ENCODE assay signal across 17 cellular contexts in genomic region chr6:160055813-160056212, GRCh38.
DNase-seq lines count a peak whose midpoint lies in the region; ATAC-seq and TF ChIP-seq lines count a peak whose summit lies in the region.
"Had no signal": no experiment of that assay in that cellular context is flagged by ENCODE, and none has a peak within 500 bp of the region (broad histone marks: within the 10 kb centered on the region; RNA-seq: fewer than 3 reads in every experiment).

No MANE protein-coding gene starts in this region.

- CTCF ChIA-PET in activated CD8-positive, alpha-beta T cell treated with anti-CD3 and anti-CD28 coated beads, Interleukin-2, amount 10 ng/mL, durations not matched to agents 7 days and 5 days (lab: Charles Lee): interaction anchor here (0.9 kb wide), 1 partner anchor 19 kb away, joined by 3 read pairs; no protein-coding TSS in a partner anchor
- CTCF ChIA-PET in activated CD8-positive, alpha-beta T cell treated with anti-CD3 and anti-CD28 coated beads for 36 hours (lab: Charles Lee): interaction anchor here (1.1 kb wide), 1 partner anchor 88 kb away, joined by 3 read pairs; no protein-coding TSS in a partner anchor
- CTCF ChIA-PET in RWPE1 (lab: Yijun Ruan, JAX): interaction anchor here (1.1 kb wide), 1 partner anchor 33 kb away, joined by 3 read pairs; no protein-coding TSS in a partner anchor

- no peak for ATAC-seq in activated CD8-positive, alpha-beta T cell treated with anti-CD3 and anti-CD28 coated beads, Interleukin-2, amount 10 ng/mL, durations not matched to agents 7 days and 5 days
- no peak for ATAC-seq in activated CD8-positive, alpha-beta T cell treated with anti-CD3 and anti-CD28 coated beads for 36 hours
- ATAC-seq in memory B cell (ENCODE audit: low read depth): no peak
- no peak for ATAC-seq in GM19397 (IDR thresholded peaks at IDR 0.05; ENCODE audit: unreplicated experiment)

- no peak overlapping the region for H3K4me3 ChIP-seq in uterus
- H3K4me3 ChIP-seq: PC-9 had no signal

- H3K9me3 Mint-ChIP-seq in activated CD8-positive, alpha-beta T cell treated with anti-CD3 and anti-CD28 coated beads, Interleukin-2, amount 10 ng/mL, durations not matched to agents 7 days and 5 days (ENCODE audit: insufficient read depth): no peaks in the 10 kb centered on the region
- no peaks in the 10 kb centered on the region for H3K9me3 Mint-ChIP-seq in activated CD8-positive, alpha-beta T cell treated with anti-CD3 and anti-CD28 coated beads for 36 hours
- H3K9me3 Mint-ChIP-seq in memory B cell: peaks cover 2% of the 10 kb centered on the region
- H3K9me3 Mint-ChIP-seq: CD4-positive, alpha-beta T cell; H9; IgD-negative memory B cell had no signal

- POLR2A ChIA-PET in activated CD8-positive, alpha-beta T cell treated with anti-CD3 and anti-CD28 coated beads, Interleukin-2, amount 10 ng/mL, durations not matched to agents 7 days and 5 days (lab: Charles Lee): no interaction called here
- POLR2A ChIA-PET in activated CD8-positive, alpha-beta T cell treated with anti-CD3 and anti-CD28 coated beads for 36 hours (lab: Charles Lee): no interaction called here
- POLR2A ChIA-PET in RWPE1 (lab: Yijun Ruan, JAX; ENCODE audit: low non-redundant PET): no interaction called here

- H3K4me3 Mint-ChIP-seq in activated CD8-positive, alpha-beta T cell treated with anti-CD3 and anti-CD28 coated beads, Interleukin-2, amount 10 ng/mL, durations not matched to agents 7 days and 5 days: no peak overlapping the region
- H3K4me3 Mint-ChIP-seq in activated CD8-positive, alpha-beta T cell treated with anti-CD3 and anti-CD28 coated beads for 36 hours: no peak overlapping the region
- H3K4me3 Mint-ChIP-seq in memory B cell: no peak overlapping the region
- H3K4me3 Mint-ChIP-seq: CD4-positive, alpha-beta T cell; H9; IgD-negative memory B cell had no signal

- no peaks in the 10 kb centered on the region for H3K27me3 ChIP-seq in uterus

- no peaks in the 10 kb centered on the region for H3K4me1 ChIP-seq in uterus
- H3K4me1 ChIP-seq: Caco-2 had no signal

- 0 out of 2 replicates have a peak overlapping the region, but pooled peaks have one; percentile 17 for H3K27ac ChIP-seq in RWPE1
- peak overlapping the region; percentile 60 to 64 for H3K27ac ChIP-seq in uterus
- H3K27ac ChIP-seq: PC-9 had no signal

- peaks cover 30% of the 10 kb centered on the region for H3K4me1 Mint-ChIP-seq in activated CD8-positive, alpha-beta T cell treated with anti-CD3 and anti-CD28 coated beads, Interleukin-2, amount 10 ng/mL, durations not matched to agents 7 days and 5 days (ENCODE audit: low read depth)
- peaks cover 16% of the 10 kb centered on the region for H3K4me1 Mint-ChIP-seq in activated CD8-positive, alpha-beta T cell treated with anti-CD3 and anti-CD28 coated beads for 36 hours (ENCODE audit: low read depth)
- no peaks in the 10 kb centered on the region for H3K4me1 Mint-ChIP-seq in memory B cell
- H3K4me1 Mint-ChIP-seq: H9 had no signal

- no peak for TF ChIP-seq POLR2A in uterus (IDR thresholded peaks at IDR 0.05)

- no peaks in the 10 kb centered on the region for H3K9me3 ChIP-seq in uterus
- H3K9me3 ChIP-seq: Caco-2 had no signal

- no peaks in the 10 kb centered on the region for H3K27me3 Mint-ChIP-seq in activated CD8-positive, alpha-beta T cell treated with anti-CD3 and anti-CD28 coated beads, Interleukin-2, amount 10 ng/mL, durations not matched to agents 7 days and 5 days (ENCODE audit: low read depth)
- no peaks in the 10 kb centered on the region for H3K27me3 Mint-ChIP-seq in activated CD8-positive, alpha-beta T cell treated with anti-CD3 and anti-CD28 coated beads for 36 hours
- H3K27me3 Mint-ChIP-seq in memory B cell: no peaks in the 10 kb centered on the region
- H3K27me3 Mint-ChIP-seq: CD4-positive, alpha-beta T cell; IgD-negative memory B cell had no signal

- TF ChIP-seq CTCF in activated CD8-positive, alpha-beta T cell treated with anti-CD3 and anti-CD28 coated beads for 36 hours (IDR thresholded peaks at IDR 0.05): no peak
- TF ChIP-seq CTCF in RWPE1 (conservative IDR thresholded peaks at IDR 0.05; ENCODE audit: low read depth): no peak
- TF ChIP-seq CTCF in uterus (IDR thresholded peaks at IDR 0.05): no peak

- intact Hi-C loops in activated CD8-positive, alpha-beta T cell treated with anti-CD3 and anti-CD28 coated beads for 36 hours (cut with micrococcal nuclease): no loop called here
- intact Hi-C loops in uterus (cut with DNase I; ENCODE audit: low total_unique reads): no loop called here

- peak overlapping the region; percentile 47 for H3K27ac Mint-ChIP-seq in activated CD8-positive, alpha-beta T cell treated with anti-CD3 and anti-CD28 coated beads, Interleukin-2, amount 10 ng/mL, durations not matched to agents 7 days and 5 days
- no peak overlapping the region for H3K27ac Mint-ChIP-seq in activated CD8-positive, alpha-beta T cell treated with anti-CD3 and anti-CD28 coated beads for 36 hours
- peak overlapping the region; percentile 8 for H3K27ac Mint-ChIP-seq in memory B cell
- H3K27ac Mint-ChIP-seq: CD4-positive, alpha-beta T cell; IgD-negative memory B cell had no signal

- no peaks in the 10 kb centered on the region for H3K36me3 ChIP-seq in uterus

- no peak for DNase-seq in activated CD8-positive, alpha-beta T cell treated with anti-CD3 and anti-CD28 coated beads, Interleukin-2, amount 10 ng/mL, durations not matched to agents 7 days and 5 days
- no peak for DNase-seq in activated CD8-positive, alpha-beta T cell treated with anti-CD3 and anti-CD28 coated beads for 36 hours
- no peak for DNase-seq in RWPE1 (ENCODE audit: low spot score)
- no peak for DNase-seq in memory B cell (ENCODE audit: low spot score in 2 of 2)
- peak; percentile 33 to 53 for DNase-seq in uterus
- no peak for DNase-seq in HCEC 1CT
- DNase-seq: Caco-2; CD4-positive, alpha-beta T cell; GF-D8; H9; Karpas-422; NCI-H1417 treated with DMSO at 0.1 percent for 48 hours; NCI-H2227 treated with DMSO at 0.1 percent for 48 hours; NCI-H524 treated with DMSO at 0.1 percent for 48 hours; PC-9 had no signal

- peaks cover 72% of the 10 kb centered on the region for H3K36me3 Mint-ChIP-seq in activated CD8-positive, alpha-beta T cell treated with anti-CD3 and anti-CD28 coated beads, Interleukin-2, amount 10 ng/mL, durations not matched to agents 7 days and 5 days (ENCODE audit: low read depth)
- H3K36me3 Mint-ChIP-seq in activated CD8-positive, alpha-beta T cell treated with anti-CD3 and anti-CD28 coated beads for 36 hours (ENCODE audit: low read depth): peaks cover 73% of the 10 kb centered on the region
- H3K36me3 Mint-ChIP-seq in memory B cell: peaks cover 52% of the 10 kb centered on the region

Comparison
In these comparisons a context has a peak if more than half of its experiments do, and no peak if none do; other contexts are left out.
1. DNase-seq: peak in uterus (2 of 2); none in activated CD8-positive, alpha-beta T cell treated with anti-CD3 and anti-CD28 coated beads, Interleukin-2, amount 10 ng/mL, durations not matched to agents 7 days and 5 days (single experiment), activated CD8-positive, alpha-beta T cell treated with anti-CD3 and anti-CD28 coated beads for 36 hours (single experiment), RWPE1 (single experiment), memory B cell (0 of 2) and HCEC 1CT (single experiment).